26 cellular contexts compared by ENCODE assay signal in the genomic region with DNA sequence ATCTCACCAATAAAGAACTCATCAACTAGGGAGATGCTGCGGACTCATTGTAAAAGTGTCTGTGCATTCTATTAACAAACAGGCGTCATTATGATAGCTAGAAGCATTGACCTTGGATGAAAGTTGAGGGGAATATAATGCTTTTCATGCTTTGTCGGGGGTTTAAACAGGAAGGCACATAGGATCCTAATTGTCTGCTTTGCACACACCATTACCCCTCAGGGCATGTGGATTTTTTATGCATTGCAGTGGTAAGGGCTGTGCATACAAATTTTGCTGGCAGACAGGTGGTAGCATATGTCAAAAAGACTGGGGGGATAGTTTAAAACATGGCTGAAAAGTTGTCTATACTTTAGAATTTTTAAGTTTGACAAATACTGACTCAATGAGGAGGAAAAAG.
"Had no signal": no experiment of that assay in that cellular context is flagged by ENCODE, and none has a peak within 500 bp of the region (broad histone marks: within the 10 kb centered on the region; RNA-seq: fewer than 3 reads in every experiment).

No MANE protein-coding gene starts in this region.

- H3K27me3 ChIP-seq: esophagus squamous epithelium, pancreas, right atrium auricular region, spleen, vagina had no signal

- H3K4me1 ChIP-seq: esophagus squamous epithelium, lower lobe of right lung, pancreas, psoas muscle, spleen, vagina had no signal

- H3K9me3 Mint-ChIP-seq: activated CD4-positive, alpha-beta T cell treated with anti-CD3 and anti-CD28 coated beads, Interleukin-2, amount 10 ng/mL, durations not matched to agents 7 days and 5 days; activated CD8-positive, alpha-beta T cell treated with anti-CD3 and anti-CD28 coated beads for 36 hours; activated naive CD8-positive, alpha-beta T cell treated with anti-CD3 and anti-CD28 coated beads, Interleukin-2, amount 50 U/mL, for 24 hours; endodermal cell; nephron progenitor cell; type B pancreatic cell had no signal

- H3K36me3 ChIP-seq: esophagus squamous epithelium, lower lobe of right lung, pancreas, right atrium auricular region, spleen, thoracic aorta, vagina, WERI-Rb-1 had no signal

- H3K27me3 Mint-ChIP-seq: activated CD4-positive, alpha-beta T cell treated with anti-CD3 and anti-CD28 coated beads, Interleukin-2, amount 10 ng/mL, durations not matched to agents 7 days and 5 days; activated CD8-positive, alpha-beta memory T cell treated with anti-CD3 and anti-CD28 coated beads, Interleukin-2, amount 10 ng/mL, durations not matched to agents 7 days and 5 days; activated CD8-positive, alpha-beta T cell treated with anti-CD3 and anti-CD28 coated beads for 36 hours; activated naive CD8-positive, alpha-beta T cell treated with anti-CD3 and anti-CD28 coated beads, Interleukin-2, amount 50 U/mL, for 24 hours; type B pancreatic cell had no signal

- H3K4me1 Mint-ChIP-seq: activated CD4-positive, alpha-beta T cell treated with anti-CD3 and anti-CD28 coated beads, Interleukin-2, amount 10 ng/mL, durations not matched to agents 7 days and 5 days; activated CD8-positive, alpha-beta memory T cell treated with anti-CD3 and anti-CD28 coated beads, Interleukin-2, amount 10 ng/mL, durations not matched to agents 7 days and 5 days; activated naive CD8-positive, alpha-beta T cell treated with anti-CD3 and anti-CD28 coated beads, Interleukin-2, amount 50 U/mL, for 24 hours; endodermal cell; nephron progenitor cell had no signal

- H3K4me3 Mint-ChIP-seq: activated CD4-positive, alpha-beta T cell treated with anti-CD3 and anti-CD28 coated beads, Interleukin-2, amount 10 ng/mL, durations not matched to agents 7 days and 5 days; activated CD8-positive, alpha-beta memory T cell treated with anti-CD3 and anti-CD28 coated beads, Interleukin-2, amount 10 ng/mL, durations not matched to agents 7 days and 5 days; activated CD8-positive, alpha-beta T cell treated with anti-CD3 and anti-CD28 coated beads for 36 hours; activated naive CD8-positive, alpha-beta T cell treated with anti-CD3 and anti-CD28 coated beads, Interleukin-2, amount 50 U/mL, for 24 hours; endodermal cell; nephron progenitor cell; type B pancreatic cell had no signal

- H3K36me3 Mint-ChIP-seq: activated CD8-positive, alpha-beta memory T cell treated with anti-CD3 and anti-CD28 coated beads, Interleukin-2, amount 10 ng/mL, durations not matched to agents 7 days and 5 days; type B pancreatic cell had no signal

- H3K27ac Mint-ChIP-seq: activated CD4-positive, alpha-beta T cell treated with anti-CD3 and anti-CD28 coated beads, Interleukin-2, amount 10 ng/mL, durations not matched to agents 7 days and 5 days; activated CD8-positive, alpha-beta memory T cell treated with anti-CD3 and anti-CD28 coated beads, Interleukin-2, amount 10 ng/mL, durations not matched to agents 7 days and 5 days; activated CD8-positive, alpha-beta T cell treated with anti-CD3 and anti-CD28 coated beads for 36 hours; activated naive CD8-positive, alpha-beta T cell treated with anti-CD3 and anti-CD28 coated beads, Interleukin-2, amount 50 U/mL, for 24 hours; endodermal cell; nephron progenitor cell; type B pancreatic cell had no signal

- H3K4me3 ChIP-seq: coronary artery, esophagus squamous epithelium, lower lobe of right lung, mucosa of descending colon, pancreas, psoas muscle, right atrium auricular region, spleen, thoracic aorta, vagina had no signal

- H3K9me3 ChIP-seq: esophagus squamous epithelium, lower lobe of right lung, mucosa of descending colon, pancreas, psoas muscle, right atrium auricular region, spleen, thoracic aorta, vagina had no signal

- DNase-seq: activated CD4-positive, alpha-beta T cell treated with anti-CD3 and anti-CD28 coated beads, Interleukin-2, amount 10 ng/mL, durations not matched to agents 7 days and 5 days; activated CD4-positive, CD25-positive, alpha-beta regulatory T cell treated with anti-CD3 and anti-CD28 coated beads, Interleukin-2, amount 50 U/mL, for 72 hours; activated CD8-positive, alpha-beta memory T cell treated with anti-CD3 and anti-CD28 coated beads, Interleukin-2, amount 10 ng/mL, durations not matched to agents 7 days and 5 days; activated CD8-positive, alpha-beta T cell treated with anti-CD3 and anti-CD28 coated beads for 36 hours; activated gamma-delta T cell; activated naive CD4-positive, alpha-beta T cell treated with anti-CD3 and anti-CD28 coated beads, Interleukin-2, amount 50 U/mL, for 16 hours; activated naive CD8-positive, alpha-beta T cell treated with anti-CD3 and anti-CD28 coated beads, Interleukin-2, amount 50 U/mL, for 24 hours; activated T-cell treated with anti-CD3 and anti-CD28 coated beads for 4 hours; cerebellar nuclear complex; endodermal cell; esophagus squamous epithelium; lower lobe of right lung; mesendoderm; mucosa of descending colon; nephron progenitor cell; pancreas; psoas muscle; spleen; stimulated activated CD4-positive, alpha-beta T cell treated with anti-CD3 and anti-CD28 coated beads, Interleukin-4, amount 100 ng/mL, for 24 hours; stimulated activated naive CD4-positive, alpha-beta T cell treated with Interleukin-2 at 50 U/mL for 16 hours; WERI-Rb-1 had no signal
